20 cellular contexts compared by ENCODE assay signal in genomic region chr1:40004857-40005256, GRCh38. TPM values are rescaled to one million over a fixed set of nuclear protein-coding genes. Genes with fewer than 3 reads are reported as not detected.
DNase-seq lines count a peak whose midpoint lies in the region; FAIRE-seq and TF ChIP-seq lines count a peak whose summit lies in the region.
"Had no signal": no experiment of that assay in that cellular context is flagged by ENCODE, and none has a peak within 500 bp of the region (broad histone marks: within the 10 kb centered on the region; RNA-seq: fewer than 3 reads in every experiment).

No MANE protein-coding gene starts in this region.

- no peaks in the 10 kb centered on the region for H3K23me2 ChIP-seq in H1 (ENCODE audit: low read depth, low read length)

- H4K8ac ChIP-seq in H1 (ENCODE audit: extremely low read depth, insufficient read depth, low read length) (no peak overlapping the region), neuronal stem cell (ENCODE audit: low read depth, low read length) (no peak overlapping the region)

- H2BK12ac ChIP-seq in H1 (ENCODE audit: low read depth, low read length): no peak overlapping the region
- no peak overlapping the region for H2BK12ac ChIP-seq in neuronal stem cell (ENCODE audit: low read length)

- no peak overlapping the region for H4K91ac ChIP-seq in H1 (replicated peaks; ENCODE audit: insufficient read length, low read length)
- no peak overlapping the region for H4K91ac ChIP-seq in neuronal stem cell (ENCODE audit: low read depth, low read length, poor library complexity)

- H2BK5ac ChIP-seq in H1 (ENCODE audit: low read depth, low read length) (no peak overlapping the region), neuronal stem cell (ENCODE audit: low read length) (no peak overlapping the region)

- no peak overlapping the region for H2AK5ac ChIP-seq in H1 (ENCODE audit: low read depth, low read length)
- H2AK5ac ChIP-seq in neuronal stem cell (ENCODE audit: low read depth, low read length): no peak overlapping the region

- no peak for TF ChIP-seq POLR2A in H1 (IDR thresholded peaks at IDR 0.05; ENCODE audit: control extremely low read depth in 1 of 2, low read depth in 2 of 2, low read length in 2 of 2)
- no peak for TF ChIP-seq POLR2A in sigmoid colon (IDR thresholded peaks at IDR 0.05)

- intact Hi-C loops in sigmoid colon (cut with DNase I): no loop called here

- H3K27me3 ChIP-seq in H1 (replicated peaks in 1 of 4; ENCODE audit: control insufficient read depth in 3 of 4, extremely low read depth in 1 of 4, insufficient read depth in 3 of 4, low read length in 3 of 4) (no peaks in the 10 kb centered on the region), neuronal stem cell (ENCODE audit: control insufficient read depth in 3 of 3, insufficient read depth in 3 of 3, low read depth in 1 of 3, low read length in 3 of 3) (no peaks in the 10 kb centered on the region), sigmoid colon (no peaks in the 10 kb centered on the region)
- H3K27me3 ChIP-seq: cardiac muscle cell, SJCRH30 had no signal

- H3K9me3 ChIP-seq in H1 (ENCODE audit: insufficient read depth in 2 of 2, low read depth in 1 of 2, low read length in 1 of 2) (no peaks in the 10 kb centered on the region), neuronal stem cell (replicated peaks in 1 of 2; ENCODE audit: control insufficient read depth in 2 of 2, insufficient read depth in 1 of 2, low read depth in 1 of 2, low read length in 2 of 2) (peaks cover 0 to 9% of the 10 kb centered on the region in 2 donors), sigmoid colon (no peaks in the 10 kb centered on the region)
- H3K9me3 ChIP-seq: SJCRH30 had no signal

- peak; percentile 34 for DNase-seq in HPDE6-E6E7 (ENCODE audit: extremely low spot score)
- peak; percentile 69 for DNase-seq in NCI-H748 treated with DMSO at 0.1 percent for 48 hours (lab: John Stamatoyannopoulos, UW)
- no peak for DNase-seq in H1 (ENCODE audit: low read depth in 1 of 2, low spot score in 2 of 2)
- DNase-seq in neuronal stem cell (ENCODE audit: low spot score): no peak
- DNase-seq in D341Med (ENCODE audit: low spot score): no peak
- DNase-seq in amniotic stem cell (lab: John Stamatoyannopoulos, UW): no peak
- DNase-seq in sigmoid colon: no peak
- DNase-seq: activated CD4-positive, alpha-beta T cell treated with anti-CD3 and anti-CD28 coated beads for 1 hour; COR-L47; GDM1; HFFc6; immature natural killer cell; naive thymus-derived CD4-positive, alpha-beta T cell; SJCRH30; stimulated activated CD4-positive, alpha-beta T cell treated with anti-CD3 and anti-CD28 coated beads, Interleukin-4, amount 100 ng/mL, for 4 hours; T1000 had no signal

- CTCF ChIA-PET in H1 (lab: Charles Lee; ENCODE audit: partially characterized antibody): no interaction called here

- no peak overlapping the region for H4K5ac ChIP-seq in H1 (ENCODE audit: insufficient read length, low read depth, low read length)

- no peak overlapping the region for H2AFZ ChIP-seq in H1 (ENCODE audit: low read length)
- peak overlapping the region; percentile 43 for H2AFZ ChIP-seq in neuronal stem cell (ENCODE audit: low read length)

- H3K4ac ChIP-seq in H1 (replicated peaks; ENCODE audit: insufficient read length, low read depth, low read length) (no peak overlapping the region), neuronal stem cell (ENCODE audit: low read length) (no peak overlapping the region)

- FAIRE-seq in H1 (lab: Jason Lieb, UNC): no peak
- FAIRE-seq: HTR-8/SVneo had no signal

- H3K14ac ChIP-seq in H1 (ENCODE audit: insufficient read length) (no peak overlapping the region), neuronal stem cell (ENCODE audit: low read length) (no peak overlapping the region)

- no peaks in the 10 kb centered on the region for H4K20me1 ChIP-seq in H1 (replicated peaks in 1 of 2; ENCODE audit: control insufficient read depth in 1 of 2, insufficient read depth in 2 of 2, low read length in 2 of 2)

- TF ChIP-seq EP300 in H1 (IDR thresholded peaks at IDR 0.05; ENCODE audit: borderline replicate concordance in 1 of 2, low read depth in 2 of 2, low read length in 2 of 2) (no peak), sigmoid colon (IDR thresholded peaks at IDR 0.05) (no peak)

- 89% methylated on average over 2 of the region's 2 CpGs; no CpG with 5 or more reads in 1 of the 2 experiments for WGBS in H1 (ENCODE audit: extremely low coverage in 1 of 2, insufficient coverage in 1 of 2, insufficient read length in 1 of 2, insufficient replicate concordance in 2 of 2, low coverage in 1 of 2, low lambda C conversion rate in 2 of 2, missing lambda C conversion rate in 1 of 2), 2 experiments
- WGBS in neuronal stem cell (ENCODE audit: extremely low coverage in 2 of 2, insufficient read length in 2 of 2, insufficient replicate concordance in 1 of 2), 2 donors: no CpG with 5 or more reads among the region's 2 CpGs
- WGBS in sigmoid colon, 2 donors: 59 to 75% methylated on average over 2 of the region's 2 CpGs

- H2BK20ac ChIP-seq in H1 (ENCODE audit: low read length): no peak overlapping the region

- TF ChIP-seq RAD21 in H1 (IDR thresholded peaks at IDR 0.05 in 1 of 2, conservative IDR thresholded peaks at IDR 0.05 in 1 of 2; ENCODE audit: low read depth in 2 of 2, low read length in 2 of 2): no peak

- H3K27ac ChIP-seq in H1 (ENCODE audit: low read depth, low read length): no peak overlapping the region
- no peak overlapping the region for H3K27ac ChIP-seq in neuronal stem cell (replicated peaks; ENCODE audit: low read length)
- H3K27ac ChIP-seq in sigmoid colon: no peak overlapping the region
- H3K27ac ChIP-seq: cardiac muscle cell, SJCRH30 had no signal

- no peaks in the 10 kb centered on the region for H3K79me1 ChIP-seq in H1 (ENCODE audit: low read depth, low read length)
- H3K79me1 ChIP-seq in neuronal stem cell (ENCODE audit: low read depth, low read length): no peaks in the 10 kb centered on the region

- POLR2A ChIA-PET in H1 (lab: Charles Lee; ENCODE audit: partially characterized antibody): interaction anchor here (1.7 kb wide), 1 partner anchor 35 kb away, joined by 3 read pairs; the partner anchor contains the start of gene CAP1

- H3K4me1 ChIP-seq in H1 (replicated peaks in 1 of 4; ENCODE audit: control insufficient read depth in 3 of 4, insufficient read depth in 4 of 4, low read length in 3 of 4) (no peaks in the 10 kb centered on the region), neuronal stem cell (ENCODE audit: control insufficient read depth in 2 of 2, insufficient read depth in 1 of 2, low read depth in 1 of 2, low read length in 2 of 2) (peaks cover 0 to 14% of the 10 kb centered on the region in 2 donors), sigmoid colon (no peaks in the 10 kb centered on the region)
- H3K4me1 ChIP-seq: SJCRH30 had no signal

- no peaks in the 10 kb centered on the region for H3K79me2 ChIP-seq in H1 (ENCODE audit: control insufficient read depth in 1 of 2, insufficient read depth in 2 of 2, low read length in 2 of 2)

- no peak overlapping the region for H2BK120ac ChIP-seq in H1 (replicated peaks; ENCODE audit: low read depth, low read length)
- H2BK120ac ChIP-seq in neuronal stem cell (ENCODE audit: low read depth, low read length): no peak overlapping the region

- H3K9ac ChIP-seq in H1 (replicated peaks in 1 of 4; ENCODE audit: extremely low read depth in 1 of 4, low read depth in 3 of 4, low read length in 3 of 4) (no peak overlapping the region), neuronal stem cell (ENCODE audit: low read depth, low read length, poor library complexity) (no peak overlapping the region)

- no peak overlapping the region for H3K4me2 ChIP-seq in H1 (ENCODE audit: insufficient read depth in 1 of 2, low read depth in 2 of 2, low read length in 2 of 2)
- H3K4me2 ChIP-seq in neuronal stem cell (ENCODE audit: insufficient read depth, low read length, poor library complexity, severe bottlenecking): no peak overlapping the region

- TF ChIP-seq CTCF in H1 (IDR thresholded peaks at IDR 0.05; ENCODE audit: control extremely low read depth in 1 of 3, insufficient read depth in 1 of 3, low read depth in 1 of 3, low read length in 3 of 3) (no peak), sigmoid colon (IDR thresholded peaks at IDR 0.05) (no peak)

- H3K4me3 ChIP-seq in H1 (ENCODE audit: extremely low read depth in 1 of 4, insufficient read depth in 2 of 4, low read depth in 3 of 4, low read length in 4 of 4) (no peak overlapping the region), neuronal stem cell (ENCODE audit: low read length in 2 of 2) (no peak overlapping the region), sigmoid colon (no peak overlapping the region)
- H3K4me3 ChIP-seq: cardiac muscle cell, lung, SJCRH30, skin epidermis had no signal

- H3K36me3 ChIP-seq in H1 (ENCODE audit: control insufficient read depth in 2 of 4, insufficient read depth in 4 of 4, low read length in 3 of 4): no peaks in the 10 kb centered on the region
- H3K36me3 ChIP-seq in neuronal stem cell (replicated peaks in 1 of 2; ENCODE audit: control insufficient read depth in 2 of 2, insufficient read depth in 2 of 2, low read length in 2 of 2): no peaks in the 10 kb centered on the region
- H3K36me3 ChIP-seq in sigmoid colon: no peaks in the 10 kb centered on the region
- H3K36me3 ChIP-seq: cardiac muscle cell, SJCRH30 had no signal

- H2BK15ac ChIP-seq in H1 (ENCODE audit: low read length) (no peak overlapping the region), neuronal stem cell (ENCODE audit: low read length) (no peak overlapping the region)

- no peak overlapping the region for H3K56ac ChIP-seq in H1 (replicated peaks; ENCODE audit: insufficient read length, low read depth, low read length)

- H3K23ac ChIP-seq in H1 (ENCODE audit: insufficient read length) (no peak overlapping the region), neuronal stem cell (ENCODE audit: low read depth, low read length, poor library complexity) (no peak overlapping the region)

- H3K18ac ChIP-seq in H1 (ENCODE audit: extremely low read depth, low read length) (no peak overlapping the region), neuronal stem cell (ENCODE audit: low read length) (no peak overlapping the region)

RNA-seq across cellular contexts. Expression of gene CAP1, which starts 35.7 kb away (rescaled TPM):
- total RNA-seq in H1 (2021; fragmentation: NEBNext Ultra II Directional; extraction: Animal tissue kit (Norgen Biotek cat#: 25700)): 274 and 295 TPM in 2 replicates
- polyA plus RNA-seq in H1 (2011; rRNA removed) (94.5 and 140 TPM in 2 replicates), sigmoid colon (100 to 1,000 TPM; 286 to 412 (median 346) TPM)
- 156 TPM for polyA plus RNA-seq in H1 (2011; cell fraction: cytosol; rRNA removed)
- 89.4 TPM for polyA plus RNA-seq in H1 (2011; cell fraction: nucleus; rRNA removed)
- 209 to 252 TPM (median 215 TPM) in 4 replicates for polyA plus RNA-seq in H1 (2012, experiment 1 of 2)
- polyA plus RNA-seq in H1 (2012, experiment 2 of 2): 43.4 TPM
- polyA plus RNA-seq in H1 (2013, experiment 1 of 2): 215 TPM
- 209 TPM for polyA plus RNA-seq in H1 (2013, experiment 2 of 2)
- polyA minus RNA-seq in H1 (2011; rRNA and poly(A)+ RNA removed): 180 and 198 TPM in 2 replicates
- 93.9 TPM for polyA minus RNA-seq in H1 (2011; cell fraction: cytosol; rRNA and poly(A)+ RNA removed)
- 77.0 TPM for polyA minus RNA-seq in H1 (2011; cell fraction: nucleus; rRNA and poly(A)+ RNA removed)
- polyA plus RNA-seq in neuronal stem cell (2013, experiment 1 of 2): 116 TPM
- 119 TPM for polyA plus RNA-seq in neuronal stem cell (2013, experiment 2 of 2)
- total RNA-seq in sigmoid colon: 100 to 1,000 TPM; 177 to 234 (median 231) TPM

RNA-seq across cellular contexts. Expression of gene MFSD2A, which starts 49.9 kb away (rescaled TPM):
- 25.9 and 26.6 TPM in 2 replicates for total RNA-seq in H1 (2021; fragmentation: NEBNext Ultra II Directional; extraction: Animal tissue kit (Norgen Biotek cat#: 25700))
- polyA plus RNA-seq in H1 (2011; rRNA removed): 18.3 and 25.6 TPM in 2 replicates
- 16.4 TPM for polyA plus RNA-seq in H1 (2011; cell fraction: cytosol; rRNA removed)
- polyA plus RNA-seq in H1 (2011; cell fraction: nucleus; rRNA removed): 42.3 TPM
- 16.5 to 19.4 TPM (median 18.4 TPM) in 4 replicates for polyA plus RNA-seq in H1 (2012, experiment 1 of 2)
- polyA plus RNA-seq in H1 (2012, experiment 2 of 2): 19.5 TPM
- polyA plus RNA-seq in H1 (2013, experiment 1 of 2): 37.7 TPM
- 38.4 TPM for polyA plus RNA-seq in H1 (2013, experiment 2 of 2)
- 20.3 and 31.0 TPM in 2 replicates for polyA minus RNA-seq in H1 (2011; rRNA and poly(A)+ RNA removed)
- polyA minus RNA-seq in H1 (2011; cell fraction: cytosol; rRNA and poly(A)+ RNA removed): 6.8 TPM
- 18.5 TPM for polyA minus RNA-seq in H1 (2011; cell fraction: nucleus; rRNA and poly(A)+ RNA removed)
- 2.1 TPM for polyA plus RNA-seq in neuronal stem cell (2013, experiment 1 of 2)
- 2.4 TPM for polyA plus RNA-seq in neuronal stem cell (2013, experiment 2 of 2)
- 1 to 10 TPM; 1.3 to 8.1 (median 6.2) TPM for total RNA-seq in sigmoid colon
- 10 to 100 TPM in 1 of 3 donors, 1 to 10 TPM in 2; 2.1 to 26.5 (median 4.2) TPM for polyA plus RNA-seq in sigmoid colon
- total RNA-seq: cardiac muscle cell had no signal

Comparison
In these comparisons a context has a peak if more than half of its experiments do, and no peak if none do; other contexts are left out.
1. DNase-seq: peak in HPDE6-E6E7 (single experiment) and NCI-H748 treated with DMSO at 0.1 percent for 48 hours (single experiment); none in H1 (0 of 2), neuronal stem cell (single experiment), D341Med (single experiment), amniotic stem cell (single experiment) and sigmoid colon (single experiment).